In the genomic region with DNA sequence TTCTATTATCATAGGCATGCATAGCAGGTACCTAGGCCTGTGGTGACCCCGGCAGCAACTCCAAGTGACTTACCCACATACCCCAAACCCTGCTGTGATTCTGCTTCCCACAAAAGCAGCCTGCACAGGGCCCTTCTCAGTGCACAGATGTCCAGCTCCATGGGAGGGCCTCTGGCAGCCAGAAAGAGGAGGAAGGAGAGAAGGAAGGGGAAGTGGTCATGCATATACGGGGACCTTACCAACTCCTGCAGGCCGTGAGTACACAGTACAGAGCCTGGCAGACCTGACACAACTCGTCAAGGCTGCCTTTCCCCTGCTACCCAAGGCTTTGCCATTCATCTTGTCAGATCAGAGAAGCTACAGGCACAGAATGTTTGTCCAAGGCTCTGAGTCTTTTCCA, we compare ENCODE assay signal across 1 cellular context.
TF ChIP-seq lines count a peak whose summit lies in the region.

No MANE protein-coding gene starts in this region.

TF ChIP-seq in H1, 55 proteins besides CTCF, POLR2A, EP300 and RAD21 (continued from another document):
- TF ChIP-seq HDAC2 (IDR thresholded peaks at IDR 0.05; ENCODE audit: borderline replicate concordance in 1 of 2, low read depth in 2 of 2, low read length in 2 of 2) (no peak), RXRA (IDR thresholded peaks at IDR 0.05; ENCODE audit: insufficient read depth, low read depth, low read length) (no peak), SIN3A (conservative IDR thresholded peaks at IDR 0.05 in 1 of 2, IDR thresholded peaks at IDR 0.05 in 1 of 2; ENCODE audit: low read depth in 1 of 2, low read length in 2 of 2) (no peak)
